1 cellular context compared by ENCODE assay signal in genomic region chr11:14620027-14620511, GRCh38.
A peak's percentile ranks its signal among the peaks of the same experiment; 100 is the strongest.
TF ChIP-seq lines count a peak whose summit lies in the region.

No MANE protein-coding gene starts in this region.

TF ChIP-seq in HepG2, 621 proteins besides CTCF, POLR2A, EP300 and RAD21 (continues in another document):
- TF ChIP-seq JARID2 (CRISPR knock-in tag; IDR thresholded peaks at IDR 0.05; ENCODE audit: insufficient replicate concordance) (no peak), MTF2 (CRISPR knock-in tag; IDR thresholded peaks at IDR 0.05; ENCODE audit: borderline replicate concordance) (no peak), ETV5 (CRISPR knock-in tag; IDR thresholded peaks at IDR 0.05; ENCODE audit: borderline replicate concordance) (peak; percentile 15; the same call in 1 of the 2 replicates), POGZ (CRISPR knock-in tag; IDR thresholded peaks at IDR 0.05) (peak; percentile 97), FOXP4 (CRISPR knock-in tag; IDR thresholded peaks at IDR 0.05) (peak; percentile 60; the same call in 1 of the 2 replicates), ZSCAN5A (CRISPR knock-in tag; IDR thresholded peaks at IDR 0.05; ENCODE audit: borderline replicate concordance) (peak; percentile 72; the same call in 1 of the 2 replicates), ZFAT (CRISPR knock-in tag; conservative IDR thresholded peaks at IDR 0.05) (no peak), FOXP1 (IDR thresholded peaks at IDR 0.05) (no peak), FOXP1 (CRISPR knock-in tag; IDR thresholded peaks at IDR 0.05) (peak; percentile 78), HHEX (CRISPR knock-in tag; IDR thresholded peaks at IDR 0.05) (peak; percentile 49; the same call in 1 of the 2 replicates), ZNF652 (CRISPR knock-in tag; IDR thresholded peaks at IDR 0.05; ENCODE audit: borderline replicate concordance, low read depth) (peak; percentile 98), ZSCAN29 (CRISPR knock-in tag; conservative IDR thresholded peaks at IDR 0.05) (0 out of 2 replicates have a peak, but pooled peaks have one; percentile 22), FOSL2 (CRISPR knock-in tag; IDR thresholded peaks at IDR 0.05) (peak; percentile 46; the same call in 1 of the 2 replicates), ATF4 (CRISPR knock-in tag; IDR thresholded peaks at IDR 0.05) (peak in 1 of 2 experiments; percentile 37; a peak in 1 of 4 replicates), TFE3 (CRISPR knock-in tag; IDR thresholded peaks at IDR 0.05) (peak; percentile 43; the same call in 1 of the 2 replicates), CSRNP1 (CRISPR knock-in tag; IDR thresholded peaks at IDR 0.05) (0 out of 2 replicates have a peak, but pooled peaks have one; percentile 39), TBX2 (CRISPR knock-in tag; IDR thresholded peaks at IDR 0.05; ENCODE audit: borderline replicate concordance) (peak; percentile 42; the same call in 1 of the 2 replicates), DPF2 (CRISPR knock-in tag; IDR thresholded peaks at IDR 0.05; ENCODE audit: borderline replicate concordance, low read depth) (peak; percentile 58; the same call in 1 of the 2 replicates), PHB2 (IDR thresholded peaks at IDR 0.05; ENCODE audit: partially characterized antibody) (no peak), TFAP4 (IDR thresholded peaks at IDR 0.05; ENCODE audit: borderline replicate concordance, low read depth) (peak; percentile 25; the same call in 1 of the 2 replicates), KLF11 (CRISPR knock-in tag; IDR thresholded peaks at IDR 0.05) (no peak), ZGPAT (CRISPR knock-in tag; IDR thresholded peaks at IDR 0.05) (peak; percentile 78), NR2F1 (CRISPR knock-in tag; IDR thresholded peaks at IDR 0.05) (peak in 1 of 2 experiments; percentile 73; a peak in 2 of 4 replicates), ZNF121 (CRISPR knock-in tag; IDR thresholded peaks at IDR 0.05) (peak; percentile 93), HDAC1 (CRISPR knock-in tag; IDR thresholded peaks at IDR 0.05) (peak; percentile 54), SIX1 (CRISPR knock-in tag; IDR thresholded peaks at IDR 0.05; ENCODE audit: borderline replicate concordance) (peak; percentile 89; the same call in 1 of the 2 replicates), SNAPC5 (CRISPR knock-in tag; IDR thresholded peaks at IDR 0.05; ENCODE audit: borderline replicate concordance) (0 out of 2 replicates have a peak, but pooled peaks have one; percentile 24), ZFX (CRISPR knock-in tag; IDR thresholded peaks at IDR 0.05; ENCODE audit: low read depth) (peak; percentile 30; the same call in 1 of the 2 replicates), ZMYM4 (CRISPR knock-in tag; IDR thresholded peaks at IDR 0.05) (peak; percentile 94), PCBP2 (optimal IDR thresholded peaks at IDR 0.05; ENCODE audit: low read depth, low read length, poor library complexity, severe bottlenecking) (no peak), ZNF747 (CRISPR knock-in tag; IDR thresholded peaks at IDR 0.05; ENCODE audit: borderline replicate concordance) (no peak), SALL1 (CRISPR knock-in tag; IDR thresholded peaks at IDR 0.05) (peak; percentile 25; the same call in 1 of the 2 replicates), FOXK2 (IDR thresholded peaks at IDR 0.05) (0 out of 2 replicates have a peak, but pooled peaks have one; percentile 18), GABPA (IDR thresholded peaks at IDR 0.05; ENCODE audit: low read depth, low read length) (no peak), GABPA (CRISPR knock-in tag; IDR thresholded peaks at IDR 0.05; ENCODE audit: low read depth) (peak; percentile 14; the same call in 1 of the 2 replicates), NCOA2 (CRISPR knock-in tag; IDR thresholded peaks at IDR 0.05) (peak; percentile 74), ZNF329 (CRISPR knock-in tag; IDR thresholded peaks at IDR 0.05; ENCODE audit: low read depth) (no peak), ELF3 (CRISPR knock-in tag; IDR thresholded peaks at IDR 0.05) (peak; percentile 42; the same call in 1 of the 2 replicates), TRIM24 (CRISPR knock-in tag; IDR thresholded peaks at IDR 0.05) (no peak), HOXA5 (CRISPR knock-in tag; IDR thresholded peaks at IDR 0.05) (0 out of 2 replicates have a peak, but pooled peaks have one; percentile 43), CREB1 (IDR thresholded peaks at IDR 0.05) (no peak), CREB1 (CRISPR knock-in tag; IDR thresholded peaks at IDR 0.05) (peak; percentile 32), NONO (IDR thresholded peaks at IDR 0.05) (no peak), NONO (CRISPR knock-in tag; conservative IDR thresholded peaks at IDR 0.05) (0 out of 2 replicates have a peak, but pooled peaks have one; percentile 42), MAFK (conservative IDR thresholded peaks at IDR 0.05 in 1 of 2, IDR thresholded peaks at IDR 0.05 in 1 of 2; ENCODE audit: low read length in 2 of 2) (no peak), HOMEZ (CRISPR knock-in tag; IDR thresholded peaks at IDR 0.05; ENCODE audit: low read depth) (peak; percentile 95), KMT2A (CRISPR knock-in tag; IDR thresholded peaks at IDR 0.05) (no peak), KDM6A (CRISPR knock-in tag; IDR thresholded peaks at IDR 0.05; ENCODE audit: low read depth) (peak; percentile 49), HMGXB3 (CRISPR knock-in tag; IDR thresholded peaks at IDR 0.05; ENCODE audit: borderline replicate concordance) (peak; percentile 49; the same call in 1 of the 2 replicates), GFI1 (CRISPR knock-in tag; IDR thresholded peaks at IDR 0.05; ENCODE audit: borderline replicate concordance) (peak; percentile 54; the same call in 1 of the 2 replicates), SIN3B (IDR thresholded peaks at IDR 0.05; ENCODE audit: low read length) (no peak)
